ENCODE assay signal across 24 cellular contexts in the genomic region with DNA sequence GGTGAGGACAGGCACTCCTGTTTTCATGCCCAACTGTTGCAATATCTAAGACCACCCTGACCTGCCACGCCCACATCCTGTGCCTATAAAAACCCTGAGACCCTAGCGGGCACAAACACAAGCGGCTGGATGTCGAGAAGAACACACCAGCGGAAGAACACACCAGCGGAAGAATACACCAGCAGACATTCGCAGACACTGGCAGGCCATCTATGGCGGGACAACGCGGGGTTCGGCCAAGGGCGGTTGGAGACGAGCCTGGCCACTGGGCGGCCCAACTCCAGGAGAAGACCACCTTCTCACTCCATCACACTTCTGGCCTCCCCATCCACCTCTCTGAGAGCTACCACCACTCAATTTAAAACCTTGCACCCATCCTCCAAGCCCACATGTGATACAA.
A peak's percentile ranks its signal among the peaks of the same experiment; 100 is the strongest.
DNase-seq lines count a peak whose midpoint lies in the region; ATAC-seq and TF ChIP-seq lines count a peak whose summit lies in the region.
"Had no signal": no experiment of that assay in that cellular context is flagged by ENCODE, and none has a peak within 500 bp of the region (broad histone marks: within the 10 kb centered on the region; RNA-seq: fewer than 3 reads in every experiment).

No MANE protein-coding gene starts in this region.

- H3K27ac ChIP-seq in testis (peak overlapping the region in 1 of 2 donors; percentile 37), breast epithelium (no peak overlapping the region)
- H3K27ac ChIP-seq: BLaER1 had no signal

- H3K27me3 Mint-ChIP-seq in nephron progenitor cell (ENCODE audit: low read depth, poor library complexity) = peaks cover 3% of the 10 kb centered on the region
- no peaks in the 10 kb centered on the region for H3K27me3 Mint-ChIP-seq in T-helper 2 cell treated with Interferon-gamma antibody and Interleukin-4, amounts not matched to agents 5 μg/mL and 100 μg/mL, for 36 hours (ENCODE audit: low read depth)
- H3K27me3 Mint-ChIP-seq: CD4-positive, alpha-beta memory T cell; CD4-positive, CD25-positive, alpha-beta regulatory T cell; CD8-positive, alpha-beta memory T cell had no signal

- no peak for ATAC-seq in GM18868 (IDR thresholded peaks at IDR 0.05; ENCODE audit: unreplicated experiment)
- ATAC-seq: GM12878 had no signal

- H3K4me3 ChIP-seq in testis (peak overlapping the region; percentile 32 to 43), breast epithelium (no peak overlapping the region)
- H3K4me3 ChIP-seq: BLaER1, GM12878 had no signal

- 86 to 90% methylated on average over 14 of the region's 14 CpGs for WGBS in testis, 2 donors

- no peaks in the 10 kb centered on the region for H3K9me3 Mint-ChIP-seq in nephron progenitor cell
- no peaks in the 10 kb centered on the region for H3K9me3 Mint-ChIP-seq in T-helper 2 cell treated with Interferon-gamma antibody and Interleukin-4, amounts not matched to agents 5 μg/mL and 100 μg/mL, for 36 hours

- intact Hi-C loops in testis (cut with DNase I; ENCODE audit: low total_unique reads) = no loop called here
- intact Hi-C loops in breast epithelium (cut with DNase I; ENCODE audit: low total_unique reads) = no loop called here

- TF ChIP-seq POLR2A in testis (IDR thresholded peaks at IDR 0.05) (no peak), breast epithelium (IDR thresholded peaks at IDR 0.05) (no peak)

- peaks cover 9% of the 10 kb centered on the region for H3K4me1 Mint-ChIP-seq in nephron progenitor cell
- no peaks in the 10 kb centered on the region for H3K4me1 Mint-ChIP-seq in T-helper 2 cell treated with Interferon-gamma antibody and Interleukin-4, amounts not matched to agents 5 μg/mL and 100 μg/mL, for 36 hours (ENCODE audit: low read depth)
- H3K4me1 Mint-ChIP-seq: CD14-positive monocyte; CD4-positive, alpha-beta memory T cell; CD4-positive, CD25-positive, alpha-beta regulatory T cell; CD8-positive, alpha-beta memory T cell had no signal

- TF ChIP-seq CTCF in nephron progenitor cell (IDR thresholded peaks at IDR 0.05) = no peak
- TF ChIP-seq CTCF in testis (IDR thresholded peaks at IDR 0.05) = no peak
- no peak for TF ChIP-seq CTCF in breast epithelium (IDR thresholded peaks at IDR 0.05)

- H3K4me1 ChIP-seq in testis (no peaks in the 10 kb centered on the region), breast epithelium (no peaks in the 10 kb centered on the region)
- H3K4me1 ChIP-seq: BE2C, BLaER1 had no signal

- DNase-seq in RPMI7951 (ENCODE audit: low read depth) (peak; percentile 10), nephron progenitor cell (no peak), testis (peak; percentile 56), breast epithelium (ENCODE audit: low spot score in 2 of 2) (no peak)
- no peak for DNase-seq in T-helper 2 cell treated with Interferon-gamma antibody and Interleukin-4, amounts not matched to agents 5 μg/mL and 100 μg/mL, for 36 hours (ENCODE audit: low spot score)
- DNase-seq: 8988T; ACHN; BE2C; C1 segment of cervical spinal cord; CD4-positive, alpha-beta memory T cell; CD4-positive, CD25-positive, alpha-beta regulatory T cell; CD8-positive, alpha-beta memory T cell; COR-L47; DMS 273 treated with DMSO at 0.1 percent for 48 hours; DMS153; DMS53; DMS79; DND-41; EL; GDM1 had no signal

- peak overlapping the region; percentile 39 for H3K27ac Mint-ChIP-seq in nephron progenitor cell
- no peak overlapping the region for H3K27ac Mint-ChIP-seq in T-helper 2 cell treated with Interferon-gamma antibody and Interleukin-4, amounts not matched to agents 5 μg/mL and 100 μg/mL, for 36 hours
- H3K27ac Mint-ChIP-seq: CD8-positive, alpha-beta memory T cell had no signal

- no peaks in the 10 kb centered on the region for H3K36me3 Mint-ChIP-seq in nephron progenitor cell (ENCODE audit: low read depth)
- no peaks in the 10 kb centered on the region for H3K36me3 Mint-ChIP-seq in T-helper 2 cell treated with Interferon-gamma antibody and Interleukin-4, amounts not matched to agents 5 μg/mL and 100 μg/mL, for 36 hours (ENCODE audit: low read depth)
- H3K36me3 Mint-ChIP-seq: CD14-positive monocyte; CD4-positive, alpha-beta memory T cell; CD4-positive, CD25-positive, alpha-beta regulatory T cell; CD8-positive, alpha-beta memory T cell had no signal

- H3K9me3 ChIP-seq in testis (no peaks in the 10 kb centered on the region), breast epithelium (no peaks in the 10 kb centered on the region)
- H3K9me3 ChIP-seq: BE2C, BLaER1 had no signal

- H3K4me3 Mint-ChIP-seq in nephron progenitor cell = no peak overlapping the region
- no peak overlapping the region for H3K4me3 Mint-ChIP-seq in T-helper 2 cell treated with Interferon-gamma antibody and Interleukin-4, amounts not matched to agents 5 μg/mL and 100 μg/mL, for 36 hours
- H3K4me3 Mint-ChIP-seq: CD14-positive monocyte; CD4-positive, CD25-positive, alpha-beta regulatory T cell; CD8-positive, alpha-beta memory T cell had no signal

- no peaks in the 10 kb centered on the region for H3K27me3 ChIP-seq in testis
- no peaks in the 10 kb centered on the region for H3K27me3 ChIP-seq in breast epithelium
- H3K27me3 ChIP-seq: BE2C, BLaER1 had no signal

- no peaks in the 10 kb centered on the region for H3K36me3 ChIP-seq in testis (ENCODE audit: low read depth, missing control alignments)
- no peaks in the 10 kb centered on the region for H3K36me3 ChIP-seq in breast epithelium
- H3K36me3 ChIP-seq: BE2C, BLaER1 had no signal

Comparison
In these comparisons a context has a peak if more than half of its experiments do, and no peak if none do; other contexts are left out.
1. DNase-seq: peak in RPMI7951 (single experiment) and testis (single experiment); none in nephron progenitor cell (single experiment), breast epithelium (0 of 2) and T-helper 2 cell treated with Interferon-gamma antibody and Interleukin-4, amounts not matched to agents 5 μg/mL and 100 μg/mL, for 36 hours (single experiment).
2. H3K4me3 ChIP-seq: peak in testis (2 of 2); none in breast epithelium (0 of 3).